In the genomic region with DNA sequence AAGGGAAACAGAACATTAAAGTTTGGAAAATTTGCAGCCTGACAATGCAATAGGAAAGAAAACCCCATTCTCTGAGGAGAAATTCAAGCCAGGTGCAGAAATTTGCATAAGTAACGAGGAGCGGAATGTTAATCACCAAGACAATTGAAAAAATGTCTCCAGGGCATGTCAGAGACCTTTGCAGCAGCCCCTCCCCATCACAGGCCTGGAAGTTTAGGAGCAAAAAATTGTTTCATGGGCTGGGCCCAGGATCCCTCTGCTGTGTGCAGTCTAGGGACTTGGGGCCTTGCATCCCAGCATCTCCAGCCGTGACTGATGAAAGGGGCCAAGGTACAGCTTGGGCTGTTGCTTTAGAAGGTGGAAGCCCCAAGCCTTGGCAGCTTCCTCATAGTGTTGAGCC, we compare ENCODE assay signal across 1 cellular context.
A peak's percentile ranks its signal among the peaks of the same experiment; 100 is the strongest.
TF ChIP-seq lines count a peak whose summit lies in the region.

No MANE protein-coding gene starts in this region.

TF ChIP-seq in GM23338, 12 proteins besides CTCF, POLR2A, EP300 and RAD21 (continued from another document):
- TF ChIP-seq, protein P1, sequence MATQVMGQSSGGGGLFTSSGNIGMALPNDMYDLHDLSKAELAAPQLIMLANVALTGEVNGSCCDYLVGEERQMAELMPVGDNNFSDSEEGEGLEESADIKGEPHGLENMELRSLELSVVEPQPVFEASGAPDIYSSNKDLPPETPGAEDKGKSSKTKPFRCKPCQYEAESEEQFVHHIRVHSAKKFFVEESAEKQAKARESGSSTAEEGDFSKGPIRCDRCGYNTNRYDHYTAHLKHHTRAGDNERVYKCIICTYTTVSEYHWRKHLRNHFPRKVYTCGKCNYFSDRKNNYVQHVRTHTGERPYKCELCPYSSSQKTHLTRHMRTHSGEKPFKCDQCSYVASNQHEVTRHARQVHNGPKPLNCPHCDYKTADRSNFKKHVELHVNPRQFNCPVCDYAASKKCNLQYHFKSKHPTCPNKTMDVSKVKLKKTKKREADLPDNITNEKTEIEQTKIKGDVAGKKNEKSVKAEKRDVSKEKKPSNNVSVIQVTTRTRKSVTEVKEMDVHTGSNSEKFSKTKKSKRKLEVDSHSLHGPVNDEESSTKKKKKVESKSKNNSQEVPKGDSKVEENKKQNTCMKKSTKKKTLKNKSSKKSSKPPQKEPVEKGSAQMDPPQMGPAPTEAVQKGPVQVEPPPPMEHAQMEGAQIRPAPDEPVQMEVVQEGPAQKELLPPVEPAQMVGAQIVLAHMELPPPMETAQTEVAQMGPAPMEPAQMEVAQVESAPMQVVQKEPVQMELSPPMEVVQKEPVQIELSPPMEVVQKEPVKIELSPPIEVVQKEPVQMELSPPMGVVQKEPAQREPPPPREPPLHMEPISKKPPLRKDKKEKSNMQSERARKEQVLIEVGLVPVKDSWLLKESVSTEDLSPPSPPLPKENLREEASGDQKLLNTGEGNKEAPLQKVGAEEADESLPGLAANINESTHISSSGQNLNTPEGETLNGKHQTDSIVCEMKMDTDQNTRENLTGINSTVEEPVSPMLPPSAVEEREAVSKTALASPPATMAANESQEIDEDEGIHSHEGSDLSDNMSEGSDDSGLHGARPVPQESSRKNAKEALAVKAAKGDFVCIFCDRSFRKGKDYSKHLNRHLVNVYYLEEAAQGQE (IDR thresholded peaks at IDR 0.05; ENCODE audit: unreplicated experiment), result no peak
- no peak for TF ChIP-seq ZNF331 (CRISPR knock-in tag; IDR thresholded peaks at IDR 0.05; ENCODE audit: low read depth)
- TF ChIP-seq, protein P2, sequence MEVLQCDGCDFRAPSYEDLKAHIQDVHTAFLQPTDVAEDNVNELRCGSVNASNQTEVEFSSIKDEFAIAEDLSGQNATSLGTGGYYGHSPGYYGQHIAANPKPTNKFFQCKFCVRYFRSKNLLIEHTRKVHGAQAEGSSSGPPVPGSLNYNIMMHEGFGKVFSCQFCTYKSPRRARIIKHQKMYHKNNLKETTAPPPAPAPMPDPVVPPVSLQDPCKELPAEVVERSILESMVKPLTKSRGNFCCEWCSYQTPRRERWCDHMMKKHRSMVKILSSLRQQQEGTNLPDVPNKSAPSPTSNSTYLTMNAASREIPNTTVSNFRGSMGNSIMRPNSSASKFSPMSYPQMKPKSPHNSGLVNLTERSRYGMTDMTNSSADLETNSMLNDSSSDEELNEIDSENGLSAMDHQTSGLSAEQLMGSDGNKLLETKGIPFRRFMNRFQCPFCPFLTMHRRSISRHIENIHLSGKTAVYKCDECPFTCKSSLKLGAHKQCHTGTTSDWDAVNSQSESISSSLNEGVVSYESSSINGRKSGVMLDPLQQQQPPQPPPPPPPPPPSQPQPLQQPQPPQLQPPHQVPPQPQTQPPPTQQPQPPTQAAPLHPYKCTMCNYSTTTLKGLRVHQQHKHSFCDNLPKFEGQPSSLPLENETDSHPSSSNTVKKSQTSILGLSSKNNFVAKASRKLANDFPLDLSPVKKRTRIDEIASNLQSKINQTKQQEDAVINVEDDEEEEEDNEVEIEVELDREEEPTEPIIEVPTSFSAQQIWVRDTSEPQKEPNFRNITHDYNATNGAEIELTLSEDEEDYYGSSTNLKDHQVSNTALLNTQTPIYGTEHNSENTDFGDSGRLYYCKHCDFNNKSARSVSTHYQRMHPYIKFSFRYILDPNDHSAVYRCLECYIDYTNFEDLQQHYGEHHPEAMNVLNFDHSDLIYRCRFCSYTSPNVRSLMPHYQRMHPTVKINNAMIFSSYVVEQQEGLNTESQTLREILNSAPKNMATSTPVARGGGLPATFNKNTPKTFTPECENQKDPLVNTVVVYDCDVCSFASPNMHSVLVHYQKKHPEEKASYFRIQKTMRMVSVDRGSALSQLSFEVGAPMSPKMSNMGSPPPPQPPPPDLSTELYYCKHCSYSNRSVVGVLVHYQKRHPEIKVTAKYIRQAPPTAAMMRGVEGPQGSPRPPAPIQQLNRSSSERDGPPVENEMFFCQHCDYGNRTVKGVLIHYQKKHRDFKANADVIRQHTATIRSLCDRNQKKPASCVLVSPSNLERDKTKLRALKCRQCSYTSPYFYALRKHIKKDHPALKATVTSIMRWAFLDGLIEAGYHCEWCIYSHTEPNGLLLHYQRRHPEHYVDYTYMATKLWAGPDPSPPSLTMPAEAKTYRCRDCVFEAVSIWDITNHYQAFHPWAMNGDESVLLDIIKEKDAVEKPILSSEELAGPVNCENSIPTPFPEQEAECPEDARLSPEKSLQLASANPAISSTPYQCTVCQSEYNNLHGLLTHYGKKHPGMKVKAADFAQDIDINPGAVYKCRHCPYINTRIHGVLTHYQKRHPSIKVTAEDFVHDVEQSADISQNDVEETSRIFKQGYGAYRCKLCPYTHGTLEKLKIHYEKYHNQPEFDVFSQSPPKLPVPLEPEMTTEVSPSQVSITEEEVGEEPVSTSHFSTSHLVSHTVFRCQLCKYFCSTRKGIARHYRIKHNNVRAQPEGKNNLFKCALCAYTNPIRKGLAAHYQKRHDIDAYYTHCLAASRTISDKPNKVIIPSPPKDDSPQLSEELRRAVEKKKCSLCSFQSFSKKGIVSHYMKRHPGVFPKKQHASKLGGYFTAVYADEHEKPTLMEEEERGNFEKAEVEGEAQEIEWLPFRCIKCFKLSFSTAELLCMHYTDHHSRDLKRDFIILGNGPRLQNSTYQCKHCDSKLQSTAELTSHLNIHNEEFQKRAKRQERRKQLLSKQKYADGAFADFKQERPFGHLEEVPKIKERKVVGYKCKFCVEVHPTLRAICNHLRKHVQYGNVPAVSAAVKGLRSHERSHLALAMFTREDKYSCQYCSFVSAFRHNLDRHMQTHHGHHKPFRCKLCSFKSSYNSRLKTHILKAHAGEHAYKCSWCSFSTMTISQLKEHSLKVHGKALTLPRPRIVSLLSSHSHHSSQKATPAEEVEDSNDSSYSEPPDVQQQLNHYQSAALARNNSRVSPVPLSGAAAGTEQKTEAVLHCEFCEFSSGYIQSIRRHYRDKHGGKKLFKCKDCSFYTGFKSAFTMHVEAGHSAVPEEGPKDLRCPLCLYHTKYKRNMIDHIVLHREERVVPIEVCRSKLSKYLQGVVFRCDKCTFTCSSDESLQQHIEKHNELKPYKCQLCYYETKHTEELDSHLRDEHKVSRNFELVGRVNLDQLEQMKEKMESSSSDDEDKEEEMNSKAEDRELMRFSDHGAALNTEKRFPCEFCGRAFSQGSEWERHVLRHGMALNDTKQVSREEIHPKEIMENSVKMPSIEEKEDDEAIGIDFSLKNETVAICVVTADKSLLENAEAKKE (CRISPR knock-in tag; IDR thresholded peaks at IDR 0.05), result peak; percentile 62; the same call in 1 of the 2 replicates
- no peak for TF ChIP-seq STAT1 (IDR thresholded peaks at IDR 0.05; ENCODE audit: unreplicated experiment)
